In the genomic region with DNA sequence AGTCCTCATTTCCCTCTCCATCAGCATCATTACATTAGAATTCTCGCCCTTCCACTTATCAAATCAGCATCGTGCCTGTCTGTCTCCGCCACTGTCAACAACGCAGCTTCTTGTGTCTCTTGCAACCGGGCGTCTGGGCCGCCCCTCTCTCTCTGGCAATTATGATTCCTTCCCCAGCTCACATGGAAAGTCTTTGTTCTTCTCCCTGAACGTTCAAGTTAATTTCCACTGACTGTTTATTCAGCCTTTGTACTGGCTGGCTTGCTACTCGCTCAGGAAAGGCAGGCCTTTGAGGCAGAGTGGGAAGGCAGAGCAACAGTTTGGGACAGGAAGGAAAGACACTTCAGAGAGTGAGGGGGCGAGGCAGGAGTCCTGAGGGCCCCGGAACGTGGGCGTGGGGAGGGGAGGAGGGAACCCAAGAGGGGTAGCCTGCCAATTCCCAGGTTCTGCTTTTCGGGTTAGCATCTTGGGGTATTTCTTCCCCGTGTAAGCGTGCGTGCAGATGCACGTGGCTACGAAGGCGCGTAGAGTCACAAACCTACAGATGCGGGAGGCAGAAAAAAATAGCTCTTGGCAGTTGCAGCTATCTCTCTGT, we compare ENCODE assay signal across 14 cellular contexts. TPM values are rescaled to one million over a fixed set of nuclear protein-coding genes. Genes with fewer than 3 reads are reported as not detected.
DNase-seq lines count a peak whose midpoint lies in the region; ATAC-seq and TF ChIP-seq lines count a peak whose summit lies in the region.
"Had no signal": no experiment of that assay in that cellular context is flagged by ENCODE, and none has a peak within 500 bp of the region (broad histone marks: within the 10 kb centered on the region; RNA-seq: fewer than 3 reads in every experiment).

No MANE protein-coding gene starts in this region.

- no peaks in the 10 kb centered on the region for H3K36me3 ChIP-seq in iPS-20b (ENCODE audit: insufficient read depth, low read depth, low read length)
- H3K36me3 ChIP-seq: ascending aorta, HAP-1, left ventricle myocardium inferior, transverse colon had no signal

- no peak overlapping the region for H3K27ac ChIP-seq in iPS-20b (ENCODE audit: low read length)
- no peak overlapping the region for H3K27ac ChIP-seq in foreskin keratinocyte
- H3K27ac ChIP-seq: ascending aorta, left ventricle myocardium inferior, transverse colon had no signal

- H3K9me3 ChIP-seq in iPS-20b (ENCODE audit: insufficient read depth, low read depth, low read length), result no peaks in the 10 kb centered on the region
- H3K9me3 ChIP-seq: ascending aorta, HAP-1, left ventricle myocardium inferior, transverse colon had no signal

- DNase-seq in stimulated activated CD4-positive, alpha-beta T cell treated with anti-CD3 and anti-CD28 coated beads, Interleukin-15, amount 100 ng/mL, for 24 hours, result peak; percentile 10
- no peak for DNase-seq in stimulated activated CD4-positive, alpha-beta T cell treated with anti-CD3 and anti-CD28 coated beads, Interleukin-12 subunit alpha, Interleukin-12 subunit beta, amount 100 ng/mL, for 4 hours
- DNase-seq in NCI-H510A (lab: John Stamatoyannopoulos, UW) (peak; percentile 40), superior temporal gyrus (ENCODE audit: extremely low spot score) (peak; percentile 39), foreskin keratinocyte (no peak), HCEC 1CT (no peak), cerebellar nuclear complex (lab: John Stamatoyannopoulos, UW) (no peak)
- DNase-seq: effector memory CD4-positive, alpha-beta T cell; IMR-90; left ventricle myocardium inferior; transverse colon had no signal

- peak overlapping the region; percentile 7; the same call in 1 of the 2 replicates for H3K9ac ChIP-seq in iPS-20b (ENCODE audit: low read depth, low read length)

- H3K27me3 ChIP-seq in iPS-20b (ENCODE audit: insufficient read depth, low read length), result no peaks in the 10 kb centered on the region
- no peaks in the 10 kb centered on the region for H3K27me3 ChIP-seq in foreskin keratinocyte
- H3K27me3 ChIP-seq: ascending aorta, transverse colon had no signal

- no peak for ATAC-seq in foreskin keratinocyte

- no peak for TF ChIP-seq CTCF in foreskin keratinocyte (conservative IDR thresholded peaks at IDR 0.05)

- peaks cover 10% of the 10 kb centered on the region; the same call in 1 of the 2 replicates for H3K4me1 ChIP-seq in iPS-20b (ENCODE audit: insufficient read depth, low read length)
- H3K4me1 ChIP-seq in foreskin keratinocyte, result no peaks in the 10 kb centered on the region
- H3K4me1 ChIP-seq: ascending aorta, left ventricle myocardium inferior, transverse colon had no signal

- no peak overlapping the region for H3K4me3 ChIP-seq in iPS-20b (ENCODE audit: low read length)
- H3K4me3 ChIP-seq: ascending aorta, HAP-1, left ventricle myocardium inferior, transverse colon had no signal

RNA-seq across cellular contexts. Expression of gene AKAP1, which starts 50.8 kb away (rescaled TPM):
- 28.3 and 32.8 TPM in 2 replicates for total RNA-seq in foreskin keratinocyte
- polyA plus RNA-seq in foreskin keratinocyte, result 12.2 and 15.1 TPM in 2 replicates

Comparison
In these comparisons a context has a peak if more than half of its experiments do, and no peak if none do; other contexts are left out.
1. DNase-seq: peak in stimulated activated CD4-positive, alpha-beta T cell treated with anti-CD3 and anti-CD28 coated beads, Interleukin-15, amount 100 ng/mL, for 24 hours (single experiment), NCI-H510A (single experiment) and superior temporal gyrus (single experiment); none in stimulated activated CD4-positive, alpha-beta T cell treated with anti-CD3 and anti-CD28 coated beads, Interleukin-12 subunit alpha, Interleukin-12 subunit beta, amount 100 ng/mL, for 4 hours (single experiment), foreskin keratinocyte (0 of 2), HCEC 1CT (single experiment) and cerebellar nuclear complex (0 of 2).